21 cellular contexts compared by ENCODE assay signal in the genomic region with DNA sequence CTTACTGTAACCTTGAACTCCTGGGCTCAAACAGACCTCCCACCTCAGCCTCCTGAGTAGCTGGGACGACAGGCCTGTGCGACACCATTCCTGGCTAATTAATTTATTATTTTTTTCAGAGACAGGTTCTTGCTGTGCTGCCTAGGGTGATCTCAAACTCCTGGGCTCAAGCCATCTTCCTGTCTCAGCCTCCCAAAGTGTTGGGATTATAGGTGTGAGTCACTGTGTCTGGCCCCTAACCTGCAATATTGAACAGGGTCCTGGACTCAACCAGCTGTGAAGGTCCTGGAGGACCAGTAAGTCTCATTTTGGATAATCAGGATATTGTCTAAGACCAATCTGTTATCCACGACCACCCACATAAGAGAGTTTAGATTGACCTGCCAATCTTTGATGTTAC. TPM values are rescaled to one million over a fixed set of nuclear protein-coding genes. Genes with fewer than 3 reads are reported as not detected.
DNase-seq lines count a peak whose midpoint lies in the region; TF ChIP-seq lines count a peak whose summit lies in the region.
"Had no signal": no experiment of that assay in that cellular context is flagged by ENCODE, and none has a peak within 500 bp of the region (broad histone marks: within the 10 kb centered on the region; RNA-seq: fewer than 3 reads in every experiment).

No MANE protein-coding gene starts in this region.

- no peaks in the 10 kb centered on the region for H3K9me3 Mint-ChIP-seq in nephron progenitor cell
- H3K9me3 Mint-ChIP-seq: CD4-positive, CD25-positive, alpha-beta regulatory T cell; CD8-positive, alpha-beta memory T cell; H9; IgD-negative memory B cell had no signal

- no peak overlapping the region for H3K9ac ChIP-seq in trophoblast cell (ENCODE audit: low read length)
- peak overlapping the region in 1 of 3 donors; percentile 40 for H3K9ac ChIP-seq in skeletal muscle tissue (ENCODE audit: low read depth in 1 of 3, low read length in 3 of 3)

- H2BK12ac ChIP-seq in trophoblast cell (ENCODE audit: low read length) = no peak overlapping the region

- H3K4me2 ChIP-seq in trophoblast cell (ENCODE audit: low read length) = no peak overlapping the region

- intact Hi-C loops in posterior cingulate gyrus (cut with DNase I) = no loop called here

- no peak overlapping the region for H3K14ac ChIP-seq in trophoblast cell (ENCODE audit: low read length)

- no peak overlapping the region for H3K27ac Mint-ChIP-seq in nephron progenitor cell
- H3K27ac Mint-ChIP-seq: CD8-positive, alpha-beta memory T cell; H9; IgD-negative memory B cell had no signal

- no peak overlapping the region for H4K91ac ChIP-seq in trophoblast cell (ENCODE audit: low read depth, low read length)

- H3K27me3 Mint-ChIP-seq in nephron progenitor cell (ENCODE audit: low read depth, poor library complexity) = peaks cover 3% of the 10 kb centered on the region
- H3K27me3 Mint-ChIP-seq: CD4-positive, CD25-positive, alpha-beta regulatory T cell; CD8-positive, alpha-beta memory T cell; IgD-negative memory B cell had no signal

- TF ChIP-seq CTCF in WERI-Rb-1 (IDR thresholded peaks at IDR 0.05; ENCODE audit: low read depth, low read length) = no peak
- TF ChIP-seq CTCF in nephron progenitor cell (IDR thresholded peaks at IDR 0.05) = no peak

- H2AK5ac ChIP-seq in trophoblast cell (ENCODE audit: low read length) = no peak overlapping the region

- H3K23ac ChIP-seq in trophoblast cell (ENCODE audit: low read length) = no peak overlapping the region

- no peak overlapping the region for H4K8ac ChIP-seq in trophoblast cell (ENCODE audit: low read depth, low read length)

- no peaks in the 10 kb centered on the region for H3K79me2 ChIP-seq in trophoblast cell (ENCODE audit: control insufficient read depth, insufficient read depth, low read length, poor library complexity)

- no CpG with 5 or more reads among the region's 3 CpGs for WGBS in trophoblast cell (ENCODE audit: extremely low coverage, insufficient coverage, insufficient read length)

- no peak overlapping the region for H3K4me3 ChIP-seq in SJCRH30
- H3K4me3 ChIP-seq in WERI-Rb-1 (ENCODE audit: low read depth, low read length) = no peak overlapping the region
- no peak overlapping the region for H3K4me3 ChIP-seq in trophoblast cell (ENCODE audit: low read depth, low read length)
- H3K4me3 ChIP-seq in skeletal muscle tissue (ENCODE audit: low read length in 3 of 3) = peak overlapping the region in 1 of 3 donors; percentile 49
- H3K4me3 ChIP-seq: GM12878 had no signal

- H2BK5ac ChIP-seq in trophoblast cell (ENCODE audit: low read depth, low read length, poor library complexity) = no peak overlapping the region

- no peak overlapping the region for H3K4me3 Mint-ChIP-seq in nephron progenitor cell
- H3K4me3 Mint-ChIP-seq: CD4-positive, CD25-positive, alpha-beta regulatory T cell; CD8-positive, alpha-beta memory T cell; H9; IgD-negative memory B cell had no signal

- no peak overlapping the region for H4K12ac ChIP-seq in trophoblast cell (ENCODE audit: low read depth, low read length)

- no peak overlapping the region for H3K4ac ChIP-seq in trophoblast cell (ENCODE audit: low read depth, low read length)

- peaks cover 55% of the 10 kb centered on the region for H3K36me3 Mint-ChIP-seq in nephron progenitor cell (ENCODE audit: low read depth)
- H3K36me3 Mint-ChIP-seq: IgD-negative memory B cell had no signal

- H3K27me3 ChIP-seq in SJCRH30 = no peaks in the 10 kb centered on the region
- H3K27me3 ChIP-seq in WERI-Rb-1 (ENCODE audit: insufficient read depth, low read depth, severe bottlenecking) = no peaks in the 10 kb centered on the region
- no peaks in the 10 kb centered on the region for H3K27me3 ChIP-seq in trophoblast cell (ENCODE audit: insufficient read depth, low read length)
- no peaks in the 10 kb centered on the region for H3K27me3 ChIP-seq in skeletal muscle tissue (ENCODE audit: control insufficient read depth in 3 of 3, insufficient read depth in 3 of 3, low read length in 3 of 3)
- H3K27me3 ChIP-seq: BE2C had no signal

- no peak overlapping the region for H2AFZ ChIP-seq in trophoblast cell (ENCODE audit: insufficient read depth, low read length, poor library complexity)

- no peak overlapping the region for H2BK120ac ChIP-seq in trophoblast cell (ENCODE audit: insufficient read depth, low read length, poor library complexity)

- H3K4me1 Mint-ChIP-seq in nephron progenitor cell = peaks cover 15% of the 10 kb centered on the region
- H3K4me1 Mint-ChIP-seq: CD8-positive, alpha-beta memory T cell had no signal

- no peaks in the 10 kb centered on the region for H3K9me3 ChIP-seq in SJCRH30 (replicated peaks)
- no peaks in the 10 kb centered on the region for H3K9me3 ChIP-seq in WERI-Rb-1 (ENCODE audit: severe bottlenecking)
- H3K9me3 ChIP-seq in trophoblast cell (ENCODE audit: insufficient read depth, low read depth, low read length) = peaks cover 5% of the 10 kb centered on the region
- H3K9me3 ChIP-seq in skeletal muscle tissue (ENCODE audit: control insufficient read depth in 3 of 3, low read length in 3 of 3) = no peaks in the 10 kb centered on the region
- H3K9me3 ChIP-seq: BE2C had no signal

- H3K18ac ChIP-seq in trophoblast cell (ENCODE audit: low read length) = no peak overlapping the region

- DNase-seq in SJCRH30 (peak in 1 of 2 experiments; percentile 42), WERI-Rb-1 (no peak), trophoblast cell (peak; percentile 61 to 71), posterior cingulate gyrus (no peak), NCI-H1436 (lab: John Stamatoyannopoulos, UW) (no peak), nephron progenitor cell (no peak)
- DNase-seq: ACHN; BE2C; C1 segment of cervical spinal cord; CD4-positive, CD25-positive, alpha-beta regulatory T cell; CD8-positive, alpha-beta memory T cell; COR-L47; DMS 273 treated with DMSO at 0.1 percent for 48 hours; DMS53; DND-41; EL; H9 had no signal

- H3K27ac ChIP-seq in SJCRH30 = peak overlapping the region; percentile 97
- H3K27ac ChIP-seq in WERI-Rb-1 = peak overlapping the region; percentile 55
- no peak overlapping the region for H3K27ac ChIP-seq in trophoblast cell (ENCODE audit: low read depth, low read length)
- H3K27ac ChIP-seq in skeletal muscle tissue (ENCODE audit: low read depth, low read length) = peak overlapping the region; percentile 82
- H3K27ac ChIP-seq: HL-60 had no signal

- H3K4me1 ChIP-seq in SJCRH30 (peaks cover 35% of the 10 kb centered on the region), trophoblast cell (ENCODE audit: control insufficient read depth in 1 of 2, insufficient read depth in 2 of 2, low read length in 2 of 2) (peaks cover 0 to 9% of the 10 kb centered on the region in 2 experiments), skeletal muscle tissue (ENCODE audit: control insufficient read depth in 3 of 3, insufficient read depth in 3 of 3, low read length in 3 of 3) (peaks cover 16 to 19% (median 17%) of the 10 kb centered on the region in 3 donors)
- H3K4me1 ChIP-seq: BE2C had no signal

- H3K36me3 ChIP-seq in SJCRH30 (peaks cover 8% of the 10 kb centered on the region; the same call in 1 of the 2 replicates), WERI-Rb-1 (peaks cover 49% of the 10 kb centered on the region), trophoblast cell (ENCODE audit: control insufficient read depth in 1 of 2, insufficient read depth in 2 of 2, low read length in 2 of 2) (peaks cover 0 to 14% of the 10 kb centered on the region in 2 experiments), skeletal muscle tissue (ENCODE audit: control insufficient read depth in 3 of 3, insufficient read depth in 3 of 3, low read length in 3 of 3) (peaks cover 12 to 32% (median 28%) of the 10 kb centered on the region in 3 donors)

- H3K79me1 ChIP-seq in trophoblast cell (ENCODE audit: low read length) = no peaks in the 10 kb centered on the region

RNA-seq across cellular contexts. Expression of a gene that starts 15.2 kb away (rescaled TPM):
- total RNA-seq in SJCRH30 (2014; rRNA removed; shearing (Covaris generic)) = 19.8 and 21.2 TPM in 2 replicates
- 5.6 and 5.9 TPM in 2 replicates for polyA plus RNA-seq in trophoblast cell (2013)
- total RNA-seq in skeletal muscle tissue = 30.3 TPM

RNA-seq across cellular contexts. Expression of a gene that starts 17.2 kb away (rescaled TPM):
- total RNA-seq in SJCRH30 (2014; rRNA removed; shearing (Covaris generic)) = 100 and 103 TPM in 2 replicates
- 97.8 and 99.1 TPM in 2 replicates for polyA plus RNA-seq in trophoblast cell (2013)
- 20.9 TPM for total RNA-seq in skeletal muscle tissue

Comparison
In these comparisons a context has a peak if more than half of its experiments do, and no peak if none do; other contexts are left out.
1. DNase-seq: peak in trophoblast cell (2 of 2); none in WERI-Rb-1 (single experiment), posterior cingulate gyrus (0 of 10), NCI-H1436 (single experiment) and nephron progenitor cell (single experiment).